Comparison of ENCODE assay signal across 1 cellular context in genomic region chr3:195546130-195546560, GRCh38.
TF ChIP-seq lines count a peak whose summit lies in the region.

No MANE protein-coding gene starts in this region.

TF ChIP-seq in HepG2, 621 proteins besides CTCF, POLR2A, EP300 and RAD21 (continued from another document):
- no peak for TF ChIP-seq ZNF646 (CRISPR knock-in tag; IDR thresholded peaks at IDR 0.05)
